In genomic region chr5:140302786-140303639, GRCh38 we compare ENCODE assay signal across 8 cellular contexts. TPM values are rescaled to one million over a fixed set of nuclear protein-coding genes. Genes with fewer than 3 reads are reported as not detected.
A peak's percentile ranks its signal among the peaks of the same experiment; 100 is the strongest.
DNase-seq lines count a peak whose midpoint lies in the region; ATAC-seq and TF ChIP-seq lines count a peak whose summit lies in the region.

Gene PFDN1, minus strand, starts transcription at chr5:140303101. Its CDS starts 28 bp downstream, at chr5:140303073.

- no peaks in the 10 kb centered on the region for H3K9me3 ChIP-seq in Loucy (ENCODE audit: insufficient read depth, low read depth, low read length)

- no peaks in the 10 kb centered on the region for H3K9me2 ChIP-seq in Loucy (replicated peaks; ENCODE audit: low read depth, low read length)

- H3K4me1 Mint-ChIP-seq in natural killer cell treated with Interleukin-12 subunit alpha and Interleukin-12 subunit beta and Interleukin-15 and Interleukin-18, amount 100 ng/mL, for 72 hours (ENCODE audit: low read depth in 2 of 2): peaks cover 15 to 16% of the 10 kb centered on the region in 2 donors

- no peaks in the 10 kb centered on the region for H3K27me3 ChIP-seq in Loucy (ENCODE audit: insufficient read depth, low read length, poor library complexity, severe bottlenecking)

- peak; percentile 98 to 99 for ATAC-seq in natural killer cell treated with Interleukin-12 subunit alpha and Interleukin-12 subunit beta and Interleukin-15 and Interleukin-18, amount 100 ng/mL, for 72 hours
- ATAC-seq in stimulated activated naive CD8-positive, alpha-beta T cell treated with anti-CD3 and anti-CD28 coated beads, Interleukin-15, Interleukin-2, amounts not matched to agents 100 U/mL and 50 U/mL, for 24 hours: peak; percentile 97

- peaks cover 30% of the 10 kb centered on the region for H3K79me2 ChIP-seq in Loucy (ENCODE audit: insufficient read depth, low read length)

- peak within 1 kb of the TSS; percentile 96 for H2AFZ ChIP-seq in Loucy (ENCODE audit: low read length)

- peak within 1 kb of the TSS; percentile 65 to 99 for H3K27ac Mint-ChIP-seq in natural killer cell treated with Interleukin-12 subunit alpha and Interleukin-12 subunit beta and Interleukin-15 and Interleukin-18, amount 100 ng/mL, for 72 hours

- peak; percentile 96 for DNase-seq in Daoy (ENCODE audit: low read depth)
- DNase-seq in GOT3 (lab: John Stamatoyannopoulos, UW): peak; percentile 86
- peak; percentile 85 for DNase-seq in activated T-helper 9 cell treated with anti-CD3 and anti-CD28 coated beads, Interleukin-2, amount 50 U/mL, for 16 hours (ENCODE audit: low read depth)
- DNase-seq in fibroblast of pulmonary artery (ENCODE audit: low read depth): peak; percentile 96
- DNase-seq in natural killer cell treated with Interleukin-12 subunit alpha and Interleukin-12 subunit beta and Interleukin-15 and Interleukin-18, amount 100 ng/mL, for 72 hours (ENCODE audit: low spot score): peak; percentile 94
- DNase-seq in stimulated activated naive CD8-positive, alpha-beta T cell treated with anti-CD3 and anti-CD28 coated beads, Interleukin-15, Interleukin-2, amounts not matched to agents 100 U/mL and 50 U/mL, for 24 hours: peak; percentile 93

- TF ChIP-seq CTCF in Loucy (conservative IDR thresholded peaks at IDR 0.05; ENCODE audit: low read length): no peak
- TF ChIP-seq CTCF in fibroblast of pulmonary artery (IDR thresholded peaks at IDR 0.05; ENCODE audit: low read length, missing control alignments): no peak

- peak; percentile 68 for TF ChIP-seq POLR2A in Raji (IDR thresholded peaks at IDR 0.05; ENCODE audit: insufficient read depth, low read depth, low read length)

- peaks cover 22% of the 10 kb centered on the region for H3K4me1 ChIP-seq in Loucy (ENCODE audit: insufficient read depth, low read length, poor library complexity, severe bottlenecking)

- H4K20me1 ChIP-seq in Loucy (ENCODE audit: insufficient read depth, low read length, poor library complexity, severe bottlenecking): peaks cover 9% of the 10 kb centered on the region

- no peaks in the 10 kb centered on the region for H3K36me3 ChIP-seq in Loucy (ENCODE audit: insufficient read depth, low read length)

- peaks cover 6 to 9% of the 10 kb centered on the region in 2 donors for H3K27me3 Mint-ChIP-seq in natural killer cell treated with Interleukin-12 subunit alpha and Interleukin-12 subunit beta and Interleukin-15 and Interleukin-18, amount 100 ng/mL, for 72 hours

- H3K4me2 ChIP-seq in Loucy (ENCODE audit: low read depth, low read length, poor library complexity, severe bottlenecking): peak within 1 kb of the TSS; percentile 69

- H3F3A ChIP-seq in Loucy (ENCODE audit: low read depth): no peaks in the 10 kb centered on the region

- no peaks in the 10 kb centered on the region for H3K9me3 Mint-ChIP-seq in natural killer cell treated with Interleukin-12 subunit alpha and Interleukin-12 subunit beta and Interleukin-15 and Interleukin-18, amount 100 ng/mL, for 72 hours

- peak within 1 kb of the TSS; percentile 90 for H3K9ac ChIP-seq in Loucy (ENCODE audit: low read depth, low read length, poor library complexity, severe bottlenecking)

- H3K36me3 Mint-ChIP-seq in natural killer cell treated with Interleukin-12 subunit alpha and Interleukin-12 subunit beta and Interleukin-15 and Interleukin-18, amount 100 ng/mL, for 72 hours: no peaks in the 10 kb centered on the region

- peak within 1 kb of the TSS; percentile 78 for H3K4me3 ChIP-seq in Loucy (ENCODE audit: low read length, poor library complexity, severe bottlenecking)
- peak within 1 kb of the TSS; percentile 96 for H3K4me3 ChIP-seq in fibroblast of pulmonary artery (replicated peaks; ENCODE audit: low read depth, low read length)

- H3K4me3 Mint-ChIP-seq in natural killer cell treated with Interleukin-12 subunit alpha and Interleukin-12 subunit beta and Interleukin-15 and Interleukin-18, amount 100 ng/mL, for 72 hours: peak within 1 kb of the TSS; percentile 92

RNA-seq across cellular contexts. Expression of gene PFDN1, which starts in this region (rescaled TPM):
- 144 and 162 TPM in 2 replicates for total RNA-seq in Daoy (2014; rRNA removed; shearing (Covaris generic))
- 10 to 100 TPM; 49.8 to 62.2 TPM for total RNA-seq in natural killer cell treated with Interleukin-12 subunit alpha and Interleukin-12 subunit beta and Interleukin-15 and Interleukin-18, amount 100 ng/mL, for 72 hours

Comparison
In these comparisons a context has a peak if more than half of its experiments do, and no peak if none do; other contexts are left out.
1. Peak in every context shown above with its lines: DNase-seq, ATAC-seq and H3K4me3 ChIP-seq.